In the genomic region with DNA sequence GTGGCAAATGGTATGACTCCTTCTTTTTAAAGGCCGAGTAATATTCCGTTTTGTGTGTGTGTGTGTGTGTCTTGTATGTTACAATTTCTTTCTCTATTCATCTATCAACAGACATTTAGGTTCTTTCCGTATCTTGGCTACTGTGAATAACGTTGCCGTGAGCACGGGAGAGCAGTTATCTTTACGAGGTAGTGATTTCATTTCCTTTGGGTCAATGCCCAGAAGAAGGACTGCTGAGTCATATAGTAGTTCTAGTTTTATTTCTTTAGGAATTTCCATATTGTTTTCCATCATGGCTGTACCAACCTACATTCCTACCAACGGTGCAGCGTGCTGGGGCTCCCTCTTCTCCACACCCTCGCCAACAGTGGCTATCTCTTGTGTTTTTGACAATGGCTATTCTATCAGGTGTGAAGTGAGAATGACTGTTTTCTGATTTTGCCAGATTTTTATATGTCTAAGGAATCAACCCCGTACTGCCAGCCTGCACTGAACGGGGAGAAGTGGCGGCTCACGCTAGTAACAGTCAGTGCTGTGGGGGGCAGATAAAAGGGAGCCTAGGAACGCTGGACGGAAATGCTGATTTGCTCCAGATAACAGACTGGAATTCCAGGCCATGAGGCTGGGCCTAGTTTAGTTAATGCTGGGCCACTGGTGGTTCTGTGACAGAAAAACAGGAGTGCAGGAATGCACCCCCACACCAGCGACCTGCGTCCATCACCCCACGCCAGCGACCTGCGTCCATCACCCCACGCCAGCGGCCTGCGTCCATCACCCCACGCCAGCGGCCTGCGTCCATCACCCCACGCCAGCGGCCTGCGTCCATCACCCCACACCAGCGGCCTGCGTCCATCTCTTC, we compare ENCODE assay signal across 8 cellular contexts.
DNase-seq lines count a peak whose midpoint lies in the region; ATAC-seq and TF ChIP-seq lines count a peak whose summit lies in the region.

No MANE protein-coding gene starts in this region.

- H3K27ac ChIP-seq in AG04450 (ENCODE audit: low read depth, low read length) (peak overlapping the region; percentile 71), mesendoderm (ENCODE audit: low read depth, low read length) (no peak overlapping the region)

- CTCF ChIA-PET in AG04450 (lab: Charles Lee), result interaction anchor here (4.3 kb wide), 1 partner anchor 18 kb away, joined by 45 read pairs; no protein-coding TSS in a partner anchor

- ATAC-seq in GM18505 (IDR thresholded peaks at IDR 0.05; ENCODE audit: unreplicated experiment) (no peak), GM18873 (IDR thresholded peaks at IDR 0.05; ENCODE audit: low FRiP score, unreplicated experiment) (no peak)

- no peak overlapping the region for H2AK5ac ChIP-seq in mesendoderm (ENCODE audit: low read length)

- TF ChIP-seq CTCF in AG04450 (IDR thresholded peaks at IDR 0.05; ENCODE audit: low read depth, low read length) (no peak), cardiac fibroblast (IDR thresholded peaks at IDR 0.05; ENCODE audit: low read depth, low read length) (no peak)

- peak overlapping the region; percentile 3 for H3K18ac ChIP-seq in mesendoderm (ENCODE audit: low read length)

- H3K79me1 ChIP-seq in mesendoderm (ENCODE audit: low read length), result no peaks in the 10 kb centered on the region

- peaks cover 4% of the 10 kb centered on the region; the same call in 1 of the 2 replicates for H3K9me3 ChIP-seq in AG04450 (ENCODE audit: control insufficient read depth, insufficient read depth, low read length)

- H3K79me2 ChIP-seq in mesendoderm (ENCODE audit: control insufficient read depth, insufficient read depth, low read length), result no peaks in the 10 kb centered on the region

- H2BK120ac ChIP-seq in mesendoderm (ENCODE audit: low read depth, low read length), result no peak overlapping the region

- no peaks in the 10 kb centered on the region for H3K36me3 ChIP-seq in mesendoderm (ENCODE audit: control insufficient read depth, insufficient read depth, low read length)

- no CpG with 5 or more reads among the region's 32 CpGs for WGBS in mesendoderm (ENCODE audit: extremely low coverage, insufficient coverage, low lambda C conversion rate)

- H3K4me2 ChIP-seq in mesendoderm (ENCODE audit: low read length), result no peak overlapping the region

- DNase-seq in AG04450 (ENCODE audit: low read depth, low spot score), result peak; percentile 88
- DNase-seq in M059J (ENCODE audit: low read depth), result peak; percentile 98
- peak; percentile 97 for DNase-seq in cardiac fibroblast (ENCODE audit: low read depth in 2 of 2)
- DNase-seq in mesendoderm, result peak; percentile 64
- no peak for DNase-seq in NCI-H345 treated with DMSO at 0.1 percent for 48 hours (lab: John Stamatoyannopoulos, UW; ENCODE audit: unreplicated experiment)
- DNase-seq in GOT3 (lab: John Stamatoyannopoulos, UW), result no peak

- TF ChIP-seq POLR2A in GM18505 (IDR thresholded peaks at IDR 0.05; ENCODE audit: borderline replicate concordance, extremely low read depth, insufficient read depth, insufficient read length), result no peak

- H4K8ac ChIP-seq in mesendoderm (ENCODE audit: low read depth, low read length), result no peak overlapping the region

- no peak overlapping the region for H3K4me3 ChIP-seq in AG04450 (ENCODE audit: low read depth, low read length)
- H3K4me3 ChIP-seq in cardiac fibroblast (replicated peaks in 1 of 2; ENCODE audit: low read depth in 2 of 2, low read length in 2 of 2), result no peak overlapping the region
- H3K4me3 ChIP-seq in mesendoderm (ENCODE audit: low read length), result no peak overlapping the region

- H2BK15ac ChIP-seq in mesendoderm (replicated peaks; ENCODE audit: low read depth), result no peak overlapping the region

- POLR2A ChIA-PET in AG04450 (lab: Yijun Ruan, JAX), result no interaction called here

- H4K5ac ChIP-seq in mesendoderm (ENCODE audit: low read length), result no peak overlapping the region

- no peak overlapping the region for H2BK5ac ChIP-seq in mesendoderm (ENCODE audit: low read length)

- peak overlapping the region; percentile 50 for H3K56ac ChIP-seq in mesendoderm (ENCODE audit: low read length)

- H3K9ac ChIP-seq in mesendoderm (ENCODE audit: low read length), result no peak overlapping the region

- no peak overlapping the region for H3K23ac ChIP-seq in mesendoderm (ENCODE audit: low read length)

- H3K4me1 ChIP-seq in mesendoderm (ENCODE audit: control insufficient read depth, low read depth, low read length), result peaks cover 1% of the 10 kb centered on the region

- H3K27me3 ChIP-seq in AG04450 (ENCODE audit: control insufficient read depth, insufficient read depth, low read length) (no peaks in the 10 kb centered on the region), mesendoderm (ENCODE audit: insufficient read depth, low read length, poor library complexity) (no peaks in the 10 kb centered on the region)

- no peak overlapping the region for H3K4ac ChIP-seq in mesendoderm (ENCODE audit: low read depth, low read length)

Comparison
In these comparisons a context has a peak if more than half of its experiments do, and no peak if none do; other contexts are left out.
1. DNase-seq: peak in AG04450 (single experiment), M059J (single experiment), cardiac fibroblast (2 of 2) and mesendoderm (single experiment); none in NCI-H345 treated with DMSO at 0.1 percent for 48 hours (single experiment) and GOT3 (single experiment).